1 cellular context compared by ENCODE assay signal in the genomic region with DNA sequence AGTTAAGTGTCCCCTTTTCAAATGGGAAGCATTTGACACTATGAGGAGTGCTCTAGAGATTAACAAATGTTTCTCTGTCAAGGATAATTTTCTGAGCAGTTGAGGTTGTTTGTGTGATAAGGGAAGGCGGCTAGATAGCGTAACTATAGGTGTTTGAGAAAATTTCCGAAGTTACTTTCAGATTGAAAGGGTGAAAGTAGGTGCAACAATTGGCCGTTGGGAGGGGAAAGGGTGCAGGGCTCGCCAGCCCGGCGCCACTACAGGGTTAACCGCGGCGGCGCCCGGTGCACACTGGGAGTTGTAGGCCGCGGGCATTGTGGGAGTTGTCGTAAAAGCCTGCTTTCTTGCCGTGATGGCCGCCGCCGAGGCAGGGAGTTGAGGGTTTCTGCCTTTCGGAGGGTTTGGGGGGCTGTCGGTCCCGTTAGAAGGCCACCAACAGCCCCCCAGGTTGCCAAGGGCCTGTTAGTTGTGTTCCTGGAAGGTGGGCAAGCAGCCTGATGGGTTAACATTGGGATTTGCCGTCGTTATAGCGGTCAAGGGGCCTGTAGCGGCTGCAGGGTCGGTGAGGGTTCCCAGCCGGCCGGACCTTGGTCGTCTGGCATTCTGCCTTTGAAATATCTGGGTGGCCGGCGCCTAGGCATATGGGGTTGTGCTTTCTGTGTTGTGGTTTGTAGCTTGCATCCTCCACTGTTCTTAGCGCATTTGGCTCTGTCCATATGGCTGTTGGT.
TF ChIP-seq lines count a peak whose summit lies in the region.

No MANE protein-coding gene starts in this region.

TF ChIP-seq in K562, 482 proteins besides CTCF, POLR2A, EP300 and RAD21 (continued from another document):
- peak; percentile 90 for TF ChIP-seq PHF20 (IDR thresholded peaks at IDR 0.05; ENCODE audit: partially characterized antibody)
- peak; percentile 93 for TF ChIP-seq ZNF766 (CRISPR knock-in tag; conservative IDR thresholded peaks at IDR 0.05)
- peak; percentile 87 for TF ChIP-seq SUPT5H (IDR thresholded peaks at IDR 0.05)
- TF ChIP-seq, protein P1, sequence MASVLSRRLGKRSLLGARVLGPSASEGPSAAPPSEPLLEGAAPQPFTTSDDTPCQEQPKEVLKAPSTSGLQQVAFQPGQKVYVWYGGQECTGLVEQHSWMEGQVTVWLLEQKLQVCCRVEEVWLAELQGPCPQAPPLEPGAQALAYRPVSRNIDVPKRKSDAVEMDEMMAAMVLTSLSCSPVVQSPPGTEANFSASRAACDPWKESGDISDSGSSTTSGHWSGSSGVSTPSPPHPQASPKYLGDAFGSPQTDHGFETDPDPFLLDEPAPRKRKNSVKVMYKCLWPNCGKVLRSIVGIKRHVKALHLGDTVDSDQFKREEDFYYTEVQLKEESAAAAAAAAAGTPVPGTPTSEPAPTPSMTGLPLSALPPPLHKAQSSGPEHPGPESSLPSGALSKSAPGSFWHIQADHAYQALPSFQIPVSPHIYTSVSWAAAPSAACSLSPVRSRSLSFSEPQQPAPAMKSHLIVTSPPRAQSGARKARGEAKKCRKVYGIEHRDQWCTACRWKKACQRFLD (CRISPR knock-in tag; IDR thresholded peaks at IDR 0.05) = peak; percentile 95
- TF ChIP-seq NR3C1 (CRISPR knock-in tag; IDR thresholded peaks at IDR 0.05) = no peak
- TF ChIP-seq HBP1 (CRISPR knock-in tag; IDR thresholded peaks at IDR 0.05) = 0 out of 2 replicates have a peak, but pooled peaks have one; percentile 4
- TF ChIP-seq HCFC1 (IDR thresholded peaks at IDR 0.05; ENCODE audit: low read depth, low read length) = peak; percentile 96
- peak; percentile 77 for TF ChIP-seq TAF1 (IDR thresholded peaks at IDR 0.05; ENCODE audit: control insufficient read depth, extremely low read depth, insufficient read depth, low read length, severe bottlenecking)
- TF ChIP-seq PTTG1 (tag; IDR thresholded peaks at IDR 0.05; ENCODE audit: low read depth) = no peak
- TF ChIP-seq ZNF143 (CRISPR knock-in tag; IDR thresholded peaks at IDR 0.05) = peak; percentile 96
- peak; percentile 98 for TF ChIP-seq C11orf30 (IDR thresholded peaks at IDR 0.05; ENCODE audit: low read depth)
- peak; percentile 70; the same call in 1 of the 2 replicates for TF ChIP-seq ATF7 (IDR thresholded peaks at IDR 0.05)
- TF ChIP-seq MECOM (CRISPR knock-in tag; IDR thresholded peaks at IDR 0.05) = no peak
- peak; percentile 25; the same call in 1 of the 2 replicates for TF ChIP-seq CBFA2T3 (IDR thresholded peaks at IDR 0.05)
- TF ChIP-seq ETV1 (tag; conservative IDR thresholded peaks at IDR 0.05; ENCODE audit: low read depth) = 0 out of 2 replicates have a peak, but pooled peaks have one; percentile 23
- TF ChIP-seq, protein P2, sequence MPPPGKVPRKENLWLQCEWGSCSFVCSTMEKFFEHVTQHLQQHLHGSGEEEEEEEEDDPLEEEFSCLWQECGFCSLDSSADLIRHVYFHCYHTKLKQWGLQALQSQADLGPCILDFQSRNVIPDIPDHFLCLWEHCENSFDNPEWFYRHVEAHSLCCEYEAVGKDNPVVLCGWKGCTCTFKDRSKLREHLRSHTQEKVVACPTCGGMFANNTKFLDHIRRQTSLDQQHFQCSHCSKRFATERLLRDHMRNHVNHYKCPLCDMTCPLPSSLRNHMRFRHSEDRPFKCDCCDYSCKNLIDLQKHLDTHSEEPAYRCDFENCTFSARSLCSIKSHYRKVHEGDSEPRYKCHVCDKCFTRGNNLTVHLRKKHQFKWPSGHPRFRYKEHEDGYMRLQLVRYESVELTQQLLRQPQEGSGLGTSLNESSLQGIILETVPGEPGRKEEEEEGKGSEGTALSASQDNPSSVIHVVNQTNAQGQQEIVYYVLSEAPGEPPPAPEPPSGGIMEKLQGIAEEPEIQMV (tag; conservative IDR thresholded peaks at IDR 0.05; ENCODE audit: low read depth) = no peak
- TF ChIP-seq SAFB (IDR thresholded peaks at IDR 0.05; ENCODE audit: borderline replicate concordance, low read depth, low read length) = 0 out of 2 replicates have a peak, but pooled peaks have one; percentile 6
- 0 out of 4 replicates have a peak, but pooled peaks have one; percentile 25 to 56 for TF ChIP-seq TBL1XR1 (IDR thresholded peaks at IDR 0.05; ENCODE audit: low read length in 2 of 2)
- TF ChIP-seq, protein P3, sequence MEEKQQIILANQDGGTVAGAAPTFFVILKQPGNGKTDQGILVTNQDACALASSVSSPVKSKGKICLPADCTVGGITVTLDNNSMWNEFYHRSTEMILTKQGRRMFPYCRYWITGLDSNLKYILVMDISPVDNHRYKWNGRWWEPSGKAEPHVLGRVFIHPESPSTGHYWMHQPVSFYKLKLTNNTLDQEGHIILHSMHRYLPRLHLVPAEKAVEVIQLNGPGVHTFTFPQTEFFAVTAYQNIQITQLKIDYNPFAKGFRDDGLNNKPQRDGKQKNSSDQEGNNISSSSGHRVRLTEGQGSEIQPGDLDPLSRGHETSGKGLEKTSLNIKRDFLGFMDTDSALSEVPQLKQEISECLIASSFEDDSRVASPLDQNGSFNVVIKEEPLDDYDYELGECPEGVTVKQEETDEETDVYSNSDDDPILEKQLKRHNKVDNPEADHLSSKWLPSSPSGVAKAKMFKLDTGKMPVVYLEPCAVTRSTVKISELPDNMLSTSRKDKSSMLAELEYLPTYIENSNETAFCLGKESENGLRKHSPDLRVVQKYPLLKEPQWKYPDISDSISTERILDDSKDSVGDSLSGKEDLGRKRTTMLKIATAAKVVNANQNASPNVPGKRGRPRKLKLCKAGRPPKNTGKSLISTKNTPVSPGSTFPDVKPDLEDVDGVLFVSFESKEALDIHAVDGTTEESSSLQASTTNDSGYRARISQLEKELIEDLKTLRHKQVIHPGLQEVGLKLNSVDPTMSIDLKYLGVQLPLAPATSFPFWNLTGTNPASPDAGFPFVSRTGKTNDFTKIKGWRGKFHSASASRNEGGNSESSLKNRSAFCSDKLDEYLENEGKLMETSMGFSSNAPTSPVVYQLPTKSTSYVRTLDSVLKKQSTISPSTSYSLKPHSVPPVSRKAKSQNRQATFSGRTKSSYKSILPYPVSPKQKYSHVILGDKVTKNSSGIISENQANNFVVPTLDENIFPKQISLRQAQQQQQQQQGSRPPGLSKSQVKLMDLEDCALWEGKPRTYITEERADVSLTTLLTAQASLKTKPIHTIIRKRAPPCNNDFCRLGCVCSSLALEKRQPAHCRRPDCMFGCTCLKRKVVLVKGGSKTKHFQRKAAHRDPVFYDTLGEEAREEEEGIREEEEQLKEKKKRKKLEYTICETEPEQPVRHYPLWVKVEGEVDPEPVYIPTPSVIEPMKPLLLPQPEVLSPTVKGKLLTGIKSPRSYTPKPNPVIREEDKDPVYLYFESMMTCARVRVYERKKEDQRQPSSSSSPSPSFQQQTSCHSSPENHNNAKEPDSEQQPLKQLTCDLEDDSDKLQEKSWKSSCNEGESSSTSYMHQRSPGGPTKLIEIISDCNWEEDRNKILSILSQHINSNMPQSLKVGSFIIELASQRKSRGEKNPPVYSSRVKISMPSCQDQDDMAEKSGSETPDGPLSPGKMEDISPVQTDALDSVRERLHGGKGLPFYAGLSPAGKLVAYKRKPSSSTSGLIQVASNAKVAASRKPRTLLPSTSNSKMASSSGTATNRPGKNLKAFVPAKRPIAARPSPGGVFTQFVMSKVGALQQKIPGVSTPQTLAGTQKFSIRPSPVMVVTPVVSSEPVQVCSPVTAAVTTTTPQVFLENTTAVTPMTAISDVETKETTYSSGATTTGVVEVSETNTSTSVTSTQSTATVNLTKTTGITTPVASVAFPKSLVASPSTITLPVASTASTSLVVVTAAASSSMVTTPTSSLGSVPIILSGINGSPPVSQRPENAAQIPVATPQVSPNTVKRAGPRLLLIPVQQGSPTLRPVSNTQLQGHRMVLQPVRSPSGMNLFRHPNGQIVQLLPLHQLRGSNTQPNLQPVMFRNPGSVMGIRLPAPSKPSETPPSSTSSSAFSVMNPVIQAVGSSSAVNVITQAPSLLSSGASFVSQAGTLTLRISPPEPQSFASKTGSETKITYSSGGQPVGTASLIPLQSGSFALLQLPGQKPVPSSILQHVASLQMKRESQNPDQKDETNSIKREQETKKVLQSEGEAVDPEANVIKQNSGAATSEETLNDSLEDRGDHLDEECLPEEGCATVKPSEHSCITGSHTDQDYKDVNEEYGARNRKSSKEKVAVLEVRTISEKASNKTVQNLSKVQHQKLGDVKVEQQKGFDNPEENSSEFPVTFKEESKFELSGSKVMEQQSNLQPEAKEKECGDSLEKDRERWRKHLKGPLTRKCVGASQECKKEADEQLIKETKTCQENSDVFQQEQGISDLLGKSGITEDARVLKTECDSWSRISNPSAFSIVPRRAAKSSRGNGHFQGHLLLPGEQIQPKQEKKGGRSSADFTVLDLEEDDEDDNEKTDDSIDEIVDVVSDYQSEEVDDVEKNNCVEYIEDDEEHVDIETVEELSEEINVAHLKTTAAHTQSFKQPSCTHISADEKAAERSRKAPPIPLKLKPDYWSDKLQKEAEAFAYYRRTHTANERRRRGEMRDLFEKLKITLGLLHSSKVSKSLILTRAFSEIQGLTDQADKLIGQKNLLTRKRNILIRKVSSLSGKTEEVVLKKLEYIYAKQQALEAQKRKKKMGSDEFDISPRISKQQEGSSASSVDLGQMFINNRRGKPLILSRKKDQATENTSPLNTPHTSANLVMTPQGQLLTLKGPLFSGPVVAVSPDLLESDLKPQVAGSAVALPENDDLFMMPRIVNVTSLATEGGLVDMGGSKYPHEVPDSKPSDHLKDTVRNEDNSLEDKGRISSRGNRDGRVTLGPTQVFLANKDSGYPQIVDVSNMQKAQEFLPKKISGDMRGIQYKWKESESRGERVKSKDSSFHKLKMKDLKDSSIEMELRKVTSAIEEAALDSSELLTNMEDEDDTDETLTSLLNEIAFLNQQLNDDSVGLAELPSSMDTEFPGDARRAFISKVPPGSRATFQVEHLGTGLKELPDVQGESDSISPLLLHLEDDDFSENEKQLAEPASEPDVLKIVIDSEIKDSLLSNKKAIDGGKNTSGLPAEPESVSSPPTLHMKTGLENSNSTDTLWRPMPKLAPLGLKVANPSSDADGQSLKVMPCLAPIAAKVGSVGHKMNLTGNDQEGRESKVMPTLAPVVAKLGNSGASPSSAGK (IDR thresholded peaks at IDR 0.05) = peak; percentile 32; the same call in 1 of the 2 replicates
- TF ChIP-seq, protein P4, sequence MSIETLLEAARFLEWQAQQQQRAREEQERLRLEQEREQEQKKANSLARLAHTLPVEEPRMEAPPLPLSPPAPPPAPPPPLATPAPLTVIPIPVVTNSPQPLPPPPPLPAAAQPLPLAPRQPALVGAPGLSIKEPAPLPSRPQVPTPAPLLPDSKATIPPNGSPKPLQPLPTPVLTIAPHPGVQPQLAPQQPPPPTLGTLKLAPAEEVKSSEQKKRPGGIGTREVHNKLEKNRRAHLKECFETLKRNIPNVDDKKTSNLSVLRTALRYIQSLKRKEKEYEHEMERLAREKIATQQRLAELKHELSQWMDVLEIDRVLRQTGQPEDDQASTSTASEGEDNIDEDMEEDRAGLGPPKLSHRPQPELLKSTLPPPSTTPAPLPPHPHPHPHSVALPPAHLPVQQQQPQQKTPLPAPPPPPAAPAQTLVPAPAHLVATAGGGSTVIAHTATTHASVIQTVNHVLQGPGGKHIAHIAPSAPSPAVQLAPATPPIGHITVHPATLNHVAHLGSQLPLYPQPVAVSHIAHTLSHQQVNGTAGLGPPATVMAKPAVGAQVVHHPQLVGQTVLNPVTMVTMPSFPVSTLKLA (conservative IDR thresholded peaks at IDR 0.05) = peak; percentile 36 to 72; a peak in 3 of 4 replicates
- TF ChIP-seq FOSL1 (tag; conservative IDR thresholded peaks at IDR 0.05) = peak; percentile 51
- TF ChIP-seq ARNT (IDR thresholded peaks at IDR 0.05) = peak in 1 of 2 experiments; percentile 48; a peak in 1 of 4 replicates
- peak; percentile 62; the same call in 1 of the 2 replicates for TF ChIP-seq ZNF644 (tag; IDR thresholded peaks at IDR 0.05; ENCODE audit: low read depth)
- no peak for TF ChIP-seq DDX20 (tag; IDR thresholded peaks at IDR 0.05; ENCODE audit: low read depth)
- no peak for TF ChIP-seq FOXP1 (CRISPR knock-in tag; IDR thresholded peaks at IDR 0.05)
- TF ChIP-seq ZNF175 (CRISPR knock-in tag; IDR thresholded peaks at IDR 0.05; ENCODE audit: low read depth) = peak; percentile 36; the same call in 1 of the 2 replicates
- TF ChIP-seq MAFK (IDR thresholded peaks at IDR 0.05; ENCODE audit: low read length) = no peak
- TF ChIP-seq VEZF1 (CRISPR knock-in tag; IDR thresholded peaks at IDR 0.05) = peak; percentile 48
- TF ChIP-seq MAZ (CRISPR knock-in tag; conservative IDR thresholded peaks at IDR 0.05 in 1 of 2, IDR thresholded peaks at IDR 0.05 in 1 of 2) = peak in 1 of 2 experiments; percentile 72; a peak in 2 of 4 replicates
- no peak for TF ChIP-seq ZNF12 (CRISPR knock-in tag; IDR thresholded peaks at IDR 0.05)
- TF ChIP-seq POLR2H (tag; IDR thresholded peaks at IDR 0.05; ENCODE audit: low read depth) = peak; percentile 45; the same call in 1 of the 2 replicates
- peak; percentile 51 for TF ChIP-seq SP1 (CRISPR knock-in tag; IDR thresholded peaks at IDR 0.05)
- TF ChIP-seq MTA1 (IDR thresholded peaks at IDR 0.05; ENCODE audit: borderline replicate concordance) = peak; percentile 46; the same call in 1 of the 2 replicates
- TF ChIP-seq POLR2B (IDR thresholded peaks at IDR 0.05; ENCODE audit: low read depth, partially characterized antibody) = no peak
- TF ChIP-seq MLX (CRISPR knock-in tag; conservative IDR thresholded peaks at IDR 0.05) = no peak
TF ChIP-seq in K562: peak in this region for 122.
